ENCODE assay signal across 22 cellular contexts in genomic region chr1:36845802-36846201, GRCh38.
"Had no signal": no experiment of that assay in that cellular context is flagged by ENCODE, and none has a peak within 500 bp of the region (broad histone marks: within the 10 kb centered on the region; RNA-seq: fewer than 3 reads in every experiment).

No MANE protein-coding gene starts in this region.

- H3K4me3 ChIP-seq: SJSA1 had no signal

- H3K4me3 Mint-ChIP-seq: activated CD4-positive, alpha-beta T cell treated with anti-CD3 and anti-CD28 coated beads, Interleukin-2, amount 10 ng/mL, durations not matched to agents 24 days and 14 days; activated CD8-positive, alpha-beta memory T cell treated with anti-CD3 and anti-CD28 coated beads, Interleukin-2, amount 10 ng/mL, durations not matched to agents 7 days and 5 days; activated naive CD4-positive, alpha-beta T cell treated with anti-CD3 and anti-CD28 coated beads, Interleukin-2, amount 50 U/mL, for 24 hours; activated T-cell treated with anti-CD3 and anti-CD28 coated beads, Interleukin-2, amount 50 U/mL, for 24 hours; activated T-helper 1 cell treated with anti-CD3 and anti-CD28 coated beads, Interleukin-12 subunit alpha, Interleukin-12 subunit beta, Interleukin-2, Interleukin-4 antibody, amounts not matched to agents 30 ng/mL and 10 ng/mL and 1 ng/mL, durations not matched to agents 14 hours and 24 hours and 36 hours; T-helper 1 cell treated with Interleukin-12 subunit alpha and Interleukin-12 subunit beta and Interleukin-4 antibody, amounts not matched to agents 30 μg/mL and 1 μg/mL, for 36 hours; WTC11 had no signal

- H3K9me3 Mint-ChIP-seq: activated CD4-positive, alpha-beta T cell treated with anti-CD3 and anti-CD28 coated beads, Interleukin-2, amount 10 ng/mL, durations not matched to agents 24 days and 14 days; activated naive CD4-positive, alpha-beta T cell treated with anti-CD3 and anti-CD28 coated beads, Interleukin-2, amount 50 U/mL, for 24 hours; activated T-cell treated with anti-CD3 and anti-CD28 coated beads, Interleukin-2, amount 50 U/mL, for 24 hours; activated T-helper 1 cell treated with anti-CD3 and anti-CD28 coated beads, Interleukin-12 subunit alpha, Interleukin-12 subunit beta, Interleukin-2, Interleukin-4 antibody, amounts not matched to agents 30 ng/mL and 10 ng/mL and 1 ng/mL, durations not matched to agents 14 hours and 24 hours and 36 hours; T-helper 1 cell treated with Interleukin-12 subunit alpha and Interleukin-12 subunit beta and Interleukin-4 antibody, amounts not matched to agents 30 μg/mL and 1 μg/mL, for 36 hours; WTC11 had no signal

- H3K36me3 Mint-ChIP-seq: activated CD8-positive, alpha-beta memory T cell treated with anti-CD3 and anti-CD28 coated beads, Interleukin-2, amount 10 ng/mL, durations not matched to agents 7 days and 5 days; activated naive CD4-positive, alpha-beta T cell treated with anti-CD3 and anti-CD28 coated beads, Interleukin-2, amount 50 U/mL, for 24 hours; WTC11 had no signal

- H3K9me3 ChIP-seq: SJSA1 had no signal

- H3K27ac Mint-ChIP-seq: activated CD4-positive, alpha-beta T cell treated with anti-CD3 and anti-CD28 coated beads, Interleukin-2, amount 10 ng/mL, durations not matched to agents 24 days and 14 days; activated CD8-positive, alpha-beta memory T cell treated with anti-CD3 and anti-CD28 coated beads, Interleukin-2, amount 10 ng/mL, durations not matched to agents 7 days and 5 days; activated naive CD4-positive, alpha-beta T cell treated with anti-CD3 and anti-CD28 coated beads, Interleukin-2, amount 50 U/mL, for 24 hours; activated T-cell treated with anti-CD3 and anti-CD28 coated beads, Interleukin-2, amount 50 U/mL, for 24 hours; activated T-helper 1 cell treated with anti-CD3 and anti-CD28 coated beads, Interleukin-12 subunit alpha, Interleukin-12 subunit beta, Interleukin-2, Interleukin-4 antibody, amounts not matched to agents 30 ng/mL and 10 ng/mL and 1 ng/mL, durations not matched to agents 14 hours and 24 hours and 36 hours; T-helper 1 cell treated with Interleukin-12 subunit alpha and Interleukin-12 subunit beta and Interleukin-4 antibody, amounts not matched to agents 30 μg/mL and 1 μg/mL, for 36 hours; WTC11 had no signal

- H3K4me1 Mint-ChIP-seq: activated CD4-positive, alpha-beta T cell treated with anti-CD3 and anti-CD28 coated beads, Interleukin-2, amount 10 ng/mL, durations not matched to agents 24 days and 14 days; activated CD8-positive, alpha-beta memory T cell treated with anti-CD3 and anti-CD28 coated beads, Interleukin-2, amount 10 ng/mL, durations not matched to agents 7 days and 5 days; activated naive CD4-positive, alpha-beta T cell treated with anti-CD3 and anti-CD28 coated beads, Interleukin-2, amount 50 U/mL, for 24 hours had no signal

- H3K27ac ChIP-seq: SJSA1 had no signal

- H3K36me3 ChIP-seq: SJSA1 had no signal

- H3K4me1 ChIP-seq: SJSA1 had no signal

- ATAC-seq: activated CD8-positive, alpha-beta memory T cell treated with anti-CD3 and anti-CD28 coated beads, Interleukin-2, amount 10 ng/mL, durations not matched to agents 7 days and 5 days; PC-3; WTC11 had no signal

- DNase-seq: activated CD4-positive, alpha-beta T cell treated with anti-CD3 and anti-CD28 coated beads for 1 hour; activated CD4-positive, alpha-beta T cell treated with anti-CD3 and anti-CD28 coated beads, Interleukin-2, amount 10 ng/mL, durations not matched to agents 24 days and 14 days; activated CD4-positive, alpha-beta T cell treated with anti-CD3 and anti-CD28 coated beads, Interleukin-2, amount 50 U/mL, for 48 hours; activated CD8-positive, alpha-beta memory T cell treated with anti-CD3 and anti-CD28 coated beads, Interleukin-2, amount 10 ng/mL, durations not matched to agents 7 days and 5 days; activated effector memory CD4-positive, alpha-beta T cell treated with Interleukin-2 at 50 U/mL for 16 hours; activated naive CD4-positive, alpha-beta T cell; activated T-cell treated with anti-CD3 and anti-CD28 coated beads, Interleukin-2, amount 50 U/mL, for 24 hours; aorta; central memory CD4-positive, alpha-beta T cell; MM.1S; NCI-H1105 treated with DMSO at 0.1 percent for 48 hours; NCI-H1436 treated with DMSO at 0.1 percent for 48 hours; NCI-H187; NCI-H2081; NCI-H446; PC-3; SHP77 had no signal
